Comparison of ENCODE assay signal across 20 cellular contexts in genomic region chr19:49217382-49217781, GRCh38. TPM values are rescaled to one million over a fixed set of nuclear protein-coding genes. Genes with fewer than 3 reads are reported as not detected.
DNase-seq lines count a peak whose midpoint lies in the region; ATAC-seq, FAIRE-seq and TF ChIP-seq lines count a peak whose summit lies in the region.
"Had no signal": no experiment of that assay in that cellular context is flagged by ENCODE, and none has a peak within 500 bp of the region (broad histone marks: within the 10 kb centered on the region; RNA-seq: fewer than 3 reads in every experiment).

No MANE protein-coding gene starts in this region.

- POLR2A ChIA-PET in OCI-LY7 (lab: Charles Lee): no interaction called here

- no peak for FAIRE-seq in D721Med (lab: Jason Lieb, UNC)
- FAIRE-seq: astrocyte, endothelial cell of umbilical vein had no signal

- no peaks in the 10 kb centered on the region for H3K4me1 ChIP-seq in osteoblast (ENCODE audit: insufficient read depth, low read length)
- H3K4me1 ChIP-seq in OCI-LY7 (ENCODE audit: insufficient read depth, low read length, poor library complexity, severe bottlenecking): peaks cover 13% of the 10 kb centered on the region
- H3K4me1 ChIP-seq: BE2C had no signal

- H3K4me2 ChIP-seq in osteoblast (ENCODE audit: insufficient read depth, low read length): peak overlapping the region; percentile 45
- no peak overlapping the region for H3K4me2 ChIP-seq in OCI-LY7 (ENCODE audit: low read length)

- TF ChIP-seq CTCF in osteoblast (IDR thresholded peaks at IDR 0.05; ENCODE audit: extremely low read depth, low read depth, low read length) (no peak), OCI-LY7 (conservative IDR thresholded peaks at IDR 0.05; ENCODE audit: low read length) (no peak), D721Med (IDR thresholded peaks at IDR 0.05; ENCODE audit: insufficient read depth, missing control alignments) (no peak)

- in situ Hi-C loops in G401 (cut with HindIII; ENCODE audit: low sequenced_read_pairs): no loop called here

- DNase-seq in G401 (ENCODE audit: low spot score): peak; percentile 29
- peak; percentile 88 for DNase-seq in NCI-H2196 treated with DMSO at 0.1 percent for 48 hours (lab: John Stamatoyannopoulos, UW; ENCODE audit: unreplicated experiment)
- peak; percentile 71 for DNase-seq in Right ventricle myocardium inferior (ENCODE audit: missing footprints)
- DNase-seq in osteoblast (ENCODE audit: insufficient read length, low spot score, missing footprints): peak; percentile 86
- DNase-seq in activated CD8-positive, alpha-beta memory T cell treated with anti-CD3 and anti-CD28 coated beads for 24 hours: no peak
- DNase-seq in stimulated activated CD4-positive, alpha-beta T cell treated with anti-CD3 and anti-CD28 coated beads, Interleukin-4, amount 100 ng/mL, for 1 hour: no peak
- no peak for DNase-seq in OCI-LY7 (ENCODE audit: low spot score)
- no peak for DNase-seq in D721Med (ENCODE audit: insufficient read length, low spot score)
- DNase-seq: activated CD4-positive, alpha-beta T cell treated with anti-CD3 and anti-CD28 coated beads, Interleukin-2, amount 50 U/mL, for 4 hours; activated naive CD4-positive, alpha-beta T cell treated with anti-CD3 and anti-CD28 coated beads, Interleukin-2, amount 10 ng/mL, durations not matched to agents 7 days and 5 days; activated T-cell treated with anti-CD3 and anti-CD28 coated beads for 4 hours; BE2C; cortex of kidney; lower lobe of right lung; naive B cell; NCI-H446; T-helper 2 cell; WERI-Rb-1 had no signal

- intact Hi-C loops in Right ventricle myocardium inferior (cut with DNase I) (no loop called here), OCI-LY7 (cut with micrococcal nuclease; ENCODE audit: unreplicated experiment) (no loop called here)

- H3K4me3 ChIP-seq in osteoblast (ENCODE audit: insufficient read depth, low read length) (no peak overlapping the region), OCI-LY7 (ENCODE audit: low read depth, low read length, poor library complexity, severe bottlenecking) (no peak overlapping the region)
- H3K4me3 ChIP-seq: lower lobe of right lung had no signal

- peak; percentile 87 for ATAC-seq in Right ventricle myocardium inferior

- no peaks in the 10 kb centered on the region for H3K9me2 ChIP-seq in OCI-LY7 (ENCODE audit: insufficient read depth, low read length)

- H3K79me2 ChIP-seq in osteoblast (ENCODE audit: insufficient read depth, low read length): no peaks in the 10 kb centered on the region
- no peaks in the 10 kb centered on the region for H3K79me2 ChIP-seq in OCI-LY7 (ENCODE audit: insufficient read depth, low read depth, low read length)

- H4K20me1 ChIP-seq in osteoblast (ENCODE audit: insufficient read depth, low read length): no peaks in the 10 kb centered on the region
- no peaks in the 10 kb centered on the region for H4K20me1 ChIP-seq in OCI-LY7 (ENCODE audit: insufficient read depth, low read length)

- peaks cover 7% of the 10 kb centered on the region for H3K36me3 ChIP-seq in osteoblast (ENCODE audit: insufficient read depth, low read length)
- peaks cover 9% of the 10 kb centered on the region; the same call in 1 of the 2 replicates for H3K36me3 ChIP-seq in OCI-LY7 (ENCODE audit: insufficient read depth, low read length)
- H3K36me3 ChIP-seq: BE2C, WERI-Rb-1 had no signal

- BruUV-seq in OCI-LY7 (replicated peaks; lab: Mats Ljungman, UMichigan): no TSS peak

- CTCF ChIA-PET in OCI-LY7 (lab: Charles Lee; ENCODE audit: unreplicated experiment): no interaction called here

- H3K27ac ChIP-seq in osteoblast (ENCODE audit: low read depth, low read length) (peak overlapping the region; percentile 10), OCI-LY7 (ENCODE audit: low read depth, low read length, poor library complexity, severe bottlenecking) (no peak overlapping the region)
- H3K27ac ChIP-seq: lower lobe of right lung, WERI-Rb-1 had no signal

- H3K27me3 ChIP-seq in osteoblast (ENCODE audit: insufficient read depth, low read length): peaks cover 2% of the 10 kb centered on the region
- H3K27me3 ChIP-seq: BE2C had no signal

- H2AFZ ChIP-seq in osteoblast (ENCODE audit: low read length) (peak overlapping the region; percentile 67), OCI-LY7 (ENCODE audit: low read length) (no peak overlapping the region)

- H3K9me3 ChIP-seq in osteoblast (ENCODE audit: low read depth, low read length) (no peaks in the 10 kb centered on the region), OCI-LY7 (ENCODE audit: low read length) (no peaks in the 10 kb centered on the region)
- H3K9me3 ChIP-seq: BE2C, lower lobe of right lung had no signal

RNA-seq across cellular contexts. Expression of gene TRPM4, which starts 59.8 kb away (rescaled TPM):
- 17.5 and 18.6 TPM in 2 replicates for total RNA-seq in G401 (2014; rRNA removed; shearing (Covaris generic))
- total RNA-seq in Right ventricle myocardium inferior (28.5 TPM), osteoblast (15.9 and 20.6 TPM in 2 replicates), OCI-LY7 (2022) (36.2 and 44.2 TPM in 2 replicates)
- 11.6 and 20.9 TPM in 2 replicates for total RNA-seq in OCI-LY7 (2014; rRNA removed; shearing (Covaris generic))

Comparison
In these comparisons a context has a peak if more than half of its experiments do, and no peak if none do; other contexts are left out.
1. DNase-seq: peak in G401 (single experiment), NCI-H2196 treated with DMSO at 0.1 percent for 48 hours (single experiment), Right ventricle myocardium inferior (single experiment) and osteoblast (single experiment); none in activated CD8-positive, alpha-beta memory T cell treated with anti-CD3 and anti-CD28 coated beads for 24 hours (single experiment), stimulated activated CD4-positive, alpha-beta T cell treated with anti-CD3 and anti-CD28 coated beads, Interleukin-4, amount 100 ng/mL, for 1 hour (single experiment), OCI-LY7 (single experiment) and D721Med (single experiment).